16 cellular contexts compared by ENCODE assay signal in the genomic region with DNA sequence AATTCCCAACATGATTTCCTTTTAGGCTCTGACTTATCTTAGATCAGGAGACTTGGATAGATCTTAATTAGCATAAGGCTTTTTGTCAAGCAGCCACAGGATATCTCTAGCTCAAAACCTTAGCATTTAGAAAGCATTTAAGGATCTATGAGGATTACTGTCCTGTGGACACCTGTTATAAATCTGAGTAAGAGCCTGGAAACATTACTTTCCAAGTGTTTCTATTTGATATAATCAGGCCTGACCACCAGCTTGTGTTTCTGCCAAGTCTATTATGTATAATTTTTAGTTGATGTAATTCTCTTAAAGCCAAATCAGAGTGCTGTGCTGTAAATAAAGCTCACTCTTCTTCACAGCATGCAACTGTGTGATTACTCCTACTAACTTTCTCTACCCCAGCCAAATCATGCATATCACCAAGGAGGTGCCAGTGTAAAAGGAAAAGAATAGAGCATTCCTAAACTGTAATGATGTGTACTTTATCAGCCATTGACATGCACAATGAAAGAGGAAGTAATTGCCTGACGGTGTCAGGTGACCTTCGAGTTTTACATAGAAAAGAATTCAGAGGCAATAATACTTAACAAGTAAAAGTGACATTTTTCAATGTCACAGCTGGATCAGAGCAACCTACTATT.
DNase-seq lines count a peak whose midpoint lies in the region; TF ChIP-seq lines count a peak whose summit lies in the region.
"Had no signal": no experiment of that assay in that cellular context is flagged by ENCODE, and none has a peak within 500 bp of the region (broad histone marks: within the 10 kb centered on the region; RNA-seq: fewer than 3 reads in every experiment).

No MANE protein-coding gene starts in this region.

- no peaks in the 10 kb centered on the region for H3K79me2 ChIP-seq in neural cell (replicated peaks; ENCODE audit: insufficient read depth, low read length)
- H3K79me2 ChIP-seq in PC-9 (ENCODE audit: low read depth) = no peaks in the 10 kb centered on the region

- H2AFZ ChIP-seq in neural cell (ENCODE audit: low read depth, low read length) (peak overlapping the region; percentile 4), PC-9 (no peak overlapping the region)

- intact Hi-C loops in PC-9 (cut with micrococcal nuclease; ENCODE audit: unreplicated experiment) = no loop called here

- in situ Hi-C loops in astrocyte of the cerebellum (cut with HindIII; ENCODE audit: low sequenced_read_pairs) = no loop called here

- H3K4me2 ChIP-seq in neural cell (ENCODE audit: low read length) (no peak overlapping the region), PC-9 (no peak overlapping the region)
- H3K4me2 ChIP-seq: BLaER1 treated with 17β-estradiol and CSF1 and Interleukin-3, amounts not matched to agents 10 nM and 100 nM; KMS-11 had no signal

- no peak for TF ChIP-seq RAD21 in neural cell (conservative IDR thresholded peaks at IDR 0.05)

- H3F3A ChIP-seq in neural cell (ENCODE audit: insufficient read depth, low read length, poor library complexity, severe bottlenecking) = peaks cover 7% of the 10 kb centered on the region
- H3F3A ChIP-seq in PC-9 (ENCODE audit: insufficient read depth, low read depth) = no peaks in the 10 kb centered on the region

- CTCF ChIA-PET in PC-9 (lab: Charles Lee) = no interaction called here

- no peak overlapping the region for H3K27ac ChIP-seq in neural cell (ENCODE audit: low read length)
- H3K27ac ChIP-seq in PC-9 = no peak overlapping the region
- H3K27ac ChIP-seq: BLaER1 treated with 17β-estradiol and CSF1 and Interleukin-3, amounts not matched to agents 10 nM and 100 nM; KMS-11; sigmoid colon had no signal

- H3K4me3 ChIP-seq in astrocyte of the cerebellum (ENCODE audit: low read depth, low read length) (no peak overlapping the region), neural cell (ENCODE audit: low read length) (peak overlapping the region; percentile 7), PC-9 (no peak overlapping the region)
- H3K4me3 ChIP-seq: BLaER1 treated with 17β-estradiol and CSF1 and Interleukin-3, amounts not matched to agents 10 nM and 100 nM; sigmoid colon had no signal

- H4K20me1 ChIP-seq in neural cell (ENCODE audit: insufficient read depth) (no peaks in the 10 kb centered on the region), PC-9 (ENCODE audit: insufficient read depth) (no peaks in the 10 kb centered on the region)
- H4K20me1 ChIP-seq: BLaER1 treated with 17β-estradiol and CSF1 and Interleukin-3, amounts not matched to agents 10 nM and 100 nM had no signal

- POLR2A ChIA-PET in PC-9 (lab: Charles Lee; ENCODE audit: unreplicated experiment) = no interaction called here

- no peak overlapping the region for H3K9ac ChIP-seq in neural cell (ENCODE audit: low read length)
- H3K9ac ChIP-seq: BLaER1 treated with 17β-estradiol and CSF1 and Interleukin-3, amounts not matched to agents 10 nM and 100 nM; KMS-11 had no signal

- H3K9me2 ChIP-seq in neural cell (ENCODE audit: insufficient read depth, low read length) (no peaks in the 10 kb centered on the region), PC-9 (ENCODE audit: insufficient read depth) (0 out of 2 replicates have a peak, but pooled peaks cover 3% of the 10 kb centered on the region)

- no peaks in the 10 kb centered on the region for H3K36me3 ChIP-seq in neural cell (ENCODE audit: insufficient read depth, low read length)
- H3K36me3 ChIP-seq in PC-9 (ENCODE audit: low read depth) = no peaks in the 10 kb centered on the region
- H3K36me3 ChIP-seq: BLaER1 treated with 17β-estradiol and CSF1 and Interleukin-3, amounts not matched to agents 10 nM and 100 nM; sigmoid colon had no signal

- BruUV-seq in PC-9 (replicated peaks; lab: Mats Ljungman, UMichigan) = no TSS peak

- H3K9me3 ChIP-seq in neural cell (ENCODE audit: low read length) = no peaks in the 10 kb centered on the region
- H3K9me3 ChIP-seq in PC-9 (ENCODE audit: insufficient read depth, low read depth) = no peaks in the 10 kb centered on the region
- H3K9me3 ChIP-seq: BLaER1 treated with 17β-estradiol and CSF1 and Interleukin-3, amounts not matched to agents 10 nM and 100 nM; sigmoid colon had no signal

- H3K27me3 ChIP-seq in neural cell (ENCODE audit: insufficient read depth, low read depth, low read length) (no peaks in the 10 kb centered on the region), PC-9 (ENCODE audit: insufficient read depth, low read depth) (no peaks in the 10 kb centered on the region)
- H3K27me3 ChIP-seq: BLaER1 treated with 17β-estradiol and CSF1 and Interleukin-3, amounts not matched to agents 10 nM and 100 nM; sigmoid colon had no signal

- TF ChIP-seq EP300 in neural cell (conservative IDR thresholded peaks at IDR 0.05; ENCODE audit: poor library complexity, severe bottlenecking) = peak; percentile 54

- H3K4me1 ChIP-seq in PC-9 (replicated peaks; ENCODE audit: insufficient read depth) = no peaks in the 10 kb centered on the region
- H3K4me1 ChIP-seq: BLaER1 treated with 17β-estradiol and CSF1 and Interleukin-3, amounts not matched to agents 10 nM and 100 nM had no signal

- DNase-seq in H4 (ENCODE audit: low spot score) (peak; percentile 3), NCI-H345 treated with DMSO at 0.1 percent for 48 hours (lab: John Stamatoyannopoulos, UW; ENCODE audit: unreplicated experiment) (peak; percentile 22), astrocyte of the cerebellum (ENCODE audit: low read depth) (peak; percentile 22), ureter (ENCODE audit: low spot score) (no peak), NCI-H128 (lab: John Stamatoyannopoulos, UW; ENCODE audit: unreplicated experiment) (no peak), PC-9 (no peak), SIG-M5 treated with dmso at 0.1 percent for 504 hours (lab: John Stamatoyannopoulos, UW; ENCODE audit: unreplicated experiment) (no peak)
- DNase-seq: activated CD8-positive, alpha-beta T cell treated with anti-CD3 and anti-CD28 coated beads for 36 hours; activated gamma-delta T cell; GDM1; left cardiac atrium; naive thymus-derived CD4-positive, alpha-beta T cell; sigmoid colon had no signal

- no peak for TF ChIP-seq CTCF in astrocyte of the cerebellum (IDR thresholded peaks at IDR 0.05; ENCODE audit: low read depth, low read length, missing control alignments)
- no peak for TF ChIP-seq CTCF in neural cell (IDR thresholded peaks at IDR 0.05; ENCODE audit: poor library complexity, severe bottlenecking)
- no peak for TF ChIP-seq CTCF in PC-9 (conservative IDR thresholded peaks at IDR 0.05)

TF ChIP-seq in neural cell, 6 proteins besides CTCF, POLR2A, EP300 and RAD21:
- TF ChIP-seq MXI1 (conservative IDR thresholded peaks at IDR 0.05; ENCODE audit: poor library complexity, severe bottlenecking) (no peak), POLR2AphosphoS5 (IDR thresholded peaks at IDR 0.05) (no peak)

Comparison
In these comparisons a context has a peak if more than half of its experiments do, and no peak if none do; other contexts are left out.
1. DNase-seq: peak in H4 (single experiment), NCI-H345 treated with DMSO at 0.1 percent for 48 hours (single experiment) and astrocyte of the cerebellum (single experiment); none in ureter (single experiment), NCI-H128 (single experiment), PC-9 (0 of 2) and SIG-M5 treated with dmso at 0.1 percent for 504 hours (single experiment).